1 cellular context compared by ENCODE assay signal in genomic region chr16:84728853-84729424, GRCh38.
TF ChIP-seq lines count a peak whose summit lies in the region.

No MANE protein-coding gene starts in this region.

TF ChIP-seq in endothelial cell of umbilical vein, 7 proteins besides CTCF, POLR2A, EP300 and RAD21 (continued from another document):
- no peak for TF ChIP-seq FOS (IDR thresholded peaks at IDR 0.05; ENCODE audit: borderline replicate concordance, insufficient read depth, low read length)
